In genomic region chr14:23646648-23647549, GRCh38 we compare ENCODE assay signal across 1 cellular context.
TF ChIP-seq lines count a peak whose summit lies in the region.

No MANE protein-coding gene starts in this region.

TF ChIP-seq in HepG2, 621 proteins besides CTCF, POLR2A, EP300 and RAD21 (continued from another document and continues in another):
- TF ChIP-seq PATZ1 (CRISPR knock-in tag; IDR thresholded peaks at IDR 0.05) (peak; percentile 98), ZNF142 (CRISPR knock-in tag; IDR thresholded peaks at IDR 0.05) (peak; percentile 56; the same call in 1 of the 2 replicates), POLR2AphosphoS5 (IDR thresholded peaks at IDR 0.05; ENCODE audit: low read depth, low read length) (peak; percentile 79), ARID3A (IDR thresholded peaks at IDR 0.05; ENCODE audit: low read depth, low read length) (no peak), ZNF570 (CRISPR knock-in tag; IDR thresholded peaks at IDR 0.05; ENCODE audit: borderline replicate concordance) (0 out of 2 replicates have a peak, but pooled peaks have one; percentile 38), SPEN (CRISPR knock-in tag; IDR thresholded peaks at IDR 0.05; ENCODE audit: low read depth) (0 out of 2 replicates have a peak, but pooled peaks have one; percentile 13), SMARCE1 (IDR thresholded peaks at IDR 0.05; ENCODE audit: borderline replicate concordance) (no peak), ZNF607 (CRISPR knock-in tag; IDR thresholded peaks at IDR 0.05; ENCODE audit: borderline replicate concordance) (0 out of 2 replicates have a peak, but pooled peaks have one; percentile 12), SAP130 (CRISPR knock-in tag; IDR thresholded peaks at IDR 0.05; ENCODE audit: low read depth) (0 out of 2 replicates have a peak, but pooled peaks have one; percentile 9), FOXO1 (CRISPR knock-in tag; IDR thresholded peaks at IDR 0.05) (peak; percentile 20; the same call in 1 of the 2 replicates), CENPBD1 (CRISPR knock-in tag; IDR thresholded peaks at IDR 0.05; ENCODE audit: borderline replicate concordance, low read depth) (no peak), ZNF609 (CRISPR knock-in tag; IDR thresholded peaks at IDR 0.05; ENCODE audit: borderline replicate concordance) (peak; percentile 34; the same call in 1 of the 2 replicates), CHD2 (IDR thresholded peaks at IDR 0.05; ENCODE audit: low read depth, low read length) (peak; percentile 78), PCBP2 (optimal IDR thresholded peaks at IDR 0.05; ENCODE audit: low read depth, low read length, poor library complexity, severe bottlenecking) (peak; percentile 96), BHLHE40 (IDR thresholded peaks at IDR 0.05; ENCODE audit: low read length) (peak; percentile 57; the same call in 1 of the 2 replicates), ZNF619 (CRISPR knock-in tag; IDR thresholded peaks at IDR 0.05) (no peak), ZFP90 (CRISPR knock-in tag; IDR thresholded peaks at IDR 0.05; ENCODE audit: borderline replicate concordance) (peak; percentile 80; the same call in 1 of the 2 replicates), ZNF562 (CRISPR knock-in tag; IDR thresholded peaks at IDR 0.05; ENCODE audit: borderline replicate concordance) (peak; percentile 73; the same call in 1 of the 2 replicates), ZSCAN9 (CRISPR knock-in tag; IDR thresholded peaks at IDR 0.05; ENCODE audit: borderline replicate concordance) (no peak), ZNF605 (CRISPR knock-in tag; IDR thresholded peaks at IDR 0.05) (peak; percentile 38; the same call in 1 of the 2 replicates), ZNF792 (CRISPR knock-in tag; IDR thresholded peaks at IDR 0.05) (no peak), NR2F2 (IDR thresholded peaks at IDR 0.05; ENCODE audit: borderline replicate concordance, low read depth) (no peak), ZNF703 (CRISPR knock-in tag; IDR thresholded peaks at IDR 0.05; ENCODE audit: borderline replicate concordance) (no peak; the same call in 1 of the 2 replicates), NR2F1 (CRISPR knock-in tag; IDR thresholded peaks at IDR 0.05) (0 out of 4 replicates have a peak, but pooled peaks of 1 of the 2 experiments have one; percentile 13), NCOA1 (CRISPR knock-in tag; IDR thresholded peaks at IDR 0.05) (peak; percentile 83), ZNF234 (CRISPR knock-in tag; conservative IDR thresholded peaks at IDR 0.05) (no peak; the same call in 1 of the 2 replicates), KLF16 (CRISPR knock-in tag; IDR thresholded peaks at IDR 0.05) (0 out of 4 replicates have a peak, but pooled peaks of 1 of the 2 experiments have one; percentile 34)
- TF ChIP-seq, protein P1, sequence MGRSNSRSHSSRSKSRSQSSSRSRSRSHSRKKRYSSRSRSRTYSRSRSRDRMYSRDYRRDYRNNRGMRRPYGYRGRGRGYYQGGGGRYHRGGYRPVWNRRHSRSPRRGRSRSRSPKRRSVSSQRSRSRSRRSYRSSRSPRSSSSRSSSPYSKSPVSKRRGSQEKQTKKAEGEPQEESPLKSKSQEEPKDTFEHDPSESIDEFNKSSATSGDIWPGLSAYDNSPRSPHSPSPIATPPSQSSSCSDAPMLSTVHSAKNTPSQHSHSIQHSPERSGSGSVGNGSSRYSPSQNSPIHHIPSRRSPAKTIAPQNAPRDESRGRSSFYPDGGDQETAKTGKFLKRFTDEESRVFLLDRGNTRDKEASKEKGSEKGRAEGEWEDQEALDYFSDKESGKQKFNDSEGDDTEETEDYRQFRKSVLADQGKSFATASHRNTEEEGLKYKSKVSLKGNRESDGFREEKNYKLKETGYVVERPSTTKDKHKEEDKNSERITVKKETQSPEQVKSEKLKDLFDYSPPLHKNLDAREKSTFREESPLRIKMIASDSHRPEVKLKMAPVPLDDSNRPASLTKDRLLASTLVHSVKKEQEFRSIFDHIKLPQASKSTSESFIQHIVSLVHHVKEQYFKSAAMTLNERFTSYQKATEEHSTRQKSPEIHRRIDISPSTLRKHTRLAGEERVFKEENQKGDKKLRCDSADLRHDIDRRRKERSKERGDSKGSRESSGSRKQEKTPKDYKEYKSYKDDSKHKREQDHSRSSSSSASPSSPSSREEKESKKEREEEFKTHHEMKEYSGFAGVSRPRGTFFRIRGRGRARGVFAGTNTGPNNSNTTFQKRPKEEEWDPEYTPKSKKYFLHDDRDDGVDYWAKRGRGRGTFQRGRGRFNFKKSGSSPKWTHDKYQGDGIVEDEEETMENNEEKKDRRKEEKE (IDR thresholded peaks at IDR 0.05): no peak
- TF ChIP-seq, protein P2, sequence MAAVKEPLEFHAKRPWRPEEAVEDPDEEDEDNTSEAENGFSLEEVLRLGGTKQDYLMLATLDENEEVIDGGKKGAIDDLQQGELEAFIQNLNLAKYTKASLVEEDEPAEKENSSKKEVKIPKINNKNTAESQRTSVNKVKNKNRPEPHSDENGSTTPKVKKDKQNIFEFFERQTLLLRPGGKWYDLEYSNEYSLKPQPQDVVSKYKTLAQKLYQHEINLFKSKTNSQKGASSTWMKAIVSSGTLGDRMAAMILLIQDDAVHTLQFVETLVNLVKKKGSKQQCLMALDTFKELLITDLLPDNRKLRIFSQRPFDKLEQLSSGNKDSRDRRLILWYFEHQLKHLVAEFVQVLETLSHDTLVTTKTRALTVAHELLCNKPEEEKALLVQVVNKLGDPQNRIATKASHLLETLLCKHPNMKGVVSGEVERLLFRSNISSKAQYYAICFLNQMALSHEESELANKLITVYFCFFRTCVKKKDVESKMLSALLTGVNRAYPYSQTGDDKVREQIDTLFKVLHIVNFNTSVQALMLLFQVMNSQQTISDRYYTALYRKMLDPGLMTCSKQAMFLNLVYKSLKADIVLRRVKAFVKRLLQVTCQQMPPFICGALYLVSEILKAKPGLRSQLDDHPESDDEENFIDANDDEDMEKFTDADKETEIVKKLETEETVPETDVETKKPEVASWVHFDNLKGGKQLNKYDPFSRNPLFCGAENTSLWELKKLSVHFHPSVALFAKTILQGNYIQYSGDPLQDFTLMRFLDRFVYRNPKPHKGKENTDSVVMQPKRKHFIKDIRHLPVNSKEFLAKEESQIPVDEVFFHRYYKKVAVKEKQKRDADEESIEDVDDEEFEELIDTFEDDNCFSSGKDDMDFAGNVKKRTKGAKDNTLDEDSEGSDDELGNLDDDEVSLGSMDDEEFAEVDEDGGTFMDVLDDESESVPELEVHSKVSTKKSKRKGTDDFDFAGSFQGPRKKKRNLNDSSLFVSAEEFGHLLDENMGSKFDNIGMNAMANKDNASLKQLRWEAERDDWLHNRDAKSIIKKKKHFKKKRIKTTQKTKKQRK (IDR thresholded peaks at IDR 0.05; ENCODE audit: low read length): no peak
- TF ChIP-seq, protein P3, sequence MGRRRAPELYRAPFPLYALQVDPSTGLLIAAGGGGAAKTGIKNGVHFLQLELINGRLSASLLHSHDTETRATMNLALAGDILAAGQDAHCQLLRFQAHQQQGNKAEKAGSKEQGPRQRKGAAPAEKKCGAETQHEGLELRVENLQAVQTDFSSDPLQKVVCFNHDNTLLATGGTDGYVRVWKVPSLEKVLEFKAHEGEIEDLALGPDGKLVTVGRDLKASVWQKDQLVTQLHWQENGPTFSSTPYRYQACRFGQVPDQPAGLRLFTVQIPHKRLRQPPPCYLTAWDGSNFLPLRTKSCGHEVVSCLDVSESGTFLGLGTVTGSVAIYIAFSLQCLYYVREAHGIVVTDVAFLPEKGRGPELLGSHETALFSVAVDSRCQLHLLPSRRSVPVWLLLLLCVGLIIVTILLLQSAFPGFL (CRISPR knock-in tag; IDR thresholded peaks at IDR 0.05): no peak
